In genomic region chr3:180070925-180071324, GRCh38 we compare ENCODE assay signal across 27 cellular contexts. TPM values are rescaled to one million over a fixed set of nuclear protein-coding genes. Genes with fewer than 3 reads are reported as not detected.
"Had no signal": no experiment of that assay in that cellular context is flagged by ENCODE, and none has a peak within 500 bp of the region (broad histone marks: within the 10 kb centered on the region; RNA-seq: fewer than 3 reads in every experiment).

No MANE protein-coding gene starts in this region.

- H3K27me3 Mint-ChIP-seq: effector memory CD8-positive, alpha-beta T cell; stimulated activated memory B cell treated with anti-CD40 and anti-IgM and Interleukin-4, amounts not matched to agents 10 μg/mL and 1 μg/mL and 100 μg/mL, for 72 hours; type B pancreatic cell had no signal

- FAIRE-seq: frontal cortex, keratinocyte had no signal

- H3K27ac Mint-ChIP-seq: effector memory CD8-positive, alpha-beta T cell; memory B cell; natural killer cell; stimulated activated memory B cell treated with anti-CD40 and anti-IgM and Interleukin-4, amounts not matched to agents 10 μg/mL and 1 μg/mL and 100 μg/mL, for 72 hours; type B pancreatic cell had no signal

- H3K9me3 Mint-ChIP-seq: memory B cell; stimulated activated memory B cell treated with anti-CD40 and anti-IgM and Interleukin-4, amounts not matched to agents 10 μg/mL and 1 μg/mL and 100 μg/mL, for 72 hours; type B pancreatic cell had no signal

- H3K4me1 Mint-ChIP-seq: memory B cell, natural killer cell had no signal

- H3K9me3 ChIP-seq: ovary, psoas muscle, sigmoid colon, testis, tibial artery had no signal

- H3K27me3 ChIP-seq: ovary, sigmoid colon, testis, tibial artery had no signal

- ATAC-seq: effector memory CD8-positive, alpha-beta T cell; left lobe of liver; natural killer cell; psoas muscle; right cardiac atrium; stimulated activated memory B cell treated with anti-CD40 and anti-IgM and Interleukin-4, amounts not matched to agents 10 μg/mL and 1 μg/mL and 100 μg/mL, for 72 hours; stimulated activated naive CD8-positive, alpha-beta T cell treated with anti-CD3 and anti-CD28 coated beads, Interleukin-15, Interleukin-2, amounts not matched to agents 100 U/mL and 50 U/mL, for 24 hours had no signal

- H3K4me3 ChIP-seq: lung, ovary, psoas muscle, sigmoid colon, testis, tibial artery had no signal

- H3K4me1 ChIP-seq: psoas muscle, sigmoid colon, testis, tibial artery had no signal

- H3K36me3 Mint-ChIP-seq: memory B cell; natural killer cell; stimulated activated memory B cell treated with anti-CD40 and anti-IgM and Interleukin-4, amounts not matched to agents 10 μg/mL and 1 μg/mL and 100 μg/mL, for 72 hours; type B pancreatic cell had no signal

- H3K27ac ChIP-seq: ovary, psoas muscle, sigmoid colon, testis, tibial artery had no signal

- H3K36me3 ChIP-seq: ovary, sigmoid colon, tibial artery had no signal

- H3K4me3 Mint-ChIP-seq: effector memory CD8-positive, alpha-beta T cell; memory B cell; natural killer cell; stimulated activated memory B cell treated with anti-CD40 and anti-IgM and Interleukin-4, amounts not matched to agents 10 μg/mL and 1 μg/mL and 100 μg/mL, for 72 hours; type B pancreatic cell had no signal

- DNase-seq: cortex of kidney; effector memory CD8-positive, alpha-beta T cell; hypothalamus; natural killer cell; occipital lobe; ovary; posterior cingulate gyrus; psoas muscle; right cardiac atrium; sigmoid colon; stimulated activated CD4-positive, alpha-beta T cell treated with anti-CD3 and anti-CD28 coated beads, Interleukin-4, amount 100 ng/mL, for 4 hours; stimulated activated naive CD8-positive, alpha-beta T cell treated with anti-CD3 and anti-CD28 coated beads, Interleukin-15, Interleukin-2, amounts not matched to agents 100 U/mL and 50 U/mL, for 24 hours; substantia nigra; testis; tibial artery had no signal

RNA-seq across cellular contexts. Expression of gene PEX5L, which starts 34.2 kb away (rescaled TPM):
- total RNA-seq: dermis microvascular lymphatic vessel endothelial cell, left lobe of liver, liver, mononuclear cell, natural killer cell, psoas muscle, skeletal muscle tissue had no signal
- polyA plus RNA-seq: esophagus had no signal
